In the genomic region with DNA sequence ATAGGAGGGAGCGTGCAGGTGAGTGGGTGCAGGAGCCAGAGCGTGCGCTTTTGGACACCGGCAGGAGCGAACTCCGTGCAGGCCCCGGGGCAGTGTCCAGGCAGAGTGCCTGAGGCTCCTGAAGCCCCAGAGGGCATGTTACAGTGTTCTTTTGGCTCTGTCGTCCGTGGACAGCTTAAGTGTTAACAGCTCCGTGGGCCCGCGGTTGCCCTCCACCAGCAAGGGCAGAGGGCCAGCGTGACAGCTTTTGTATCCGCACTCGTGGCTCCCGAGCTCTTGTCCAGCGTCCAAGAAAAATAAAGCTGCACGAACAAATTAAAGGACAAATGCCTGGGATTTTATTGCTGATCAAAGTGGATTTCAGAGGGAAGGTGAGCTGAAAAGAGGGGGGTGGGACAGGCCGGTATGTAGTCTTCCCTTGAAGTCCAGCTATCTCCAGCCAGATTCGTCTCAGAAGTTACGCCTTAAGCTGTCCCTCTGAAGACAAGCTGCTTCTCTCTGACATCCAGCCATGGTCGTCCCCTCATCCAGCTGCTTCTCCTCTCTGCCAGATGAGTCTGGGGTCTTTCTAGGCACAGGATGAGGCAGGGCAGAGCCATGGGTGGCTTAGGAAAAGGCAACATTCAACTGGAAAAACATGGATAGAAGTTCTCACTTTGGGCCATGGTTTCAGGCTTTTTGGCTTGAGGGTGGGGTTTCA, we compare ENCODE assay signal across 2 cellular contexts.
TF ChIP-seq lines count a peak whose summit lies in the region.

No MANE protein-coding gene starts in this region.

TF ChIP-seq in A549, 52 proteins besides CTCF, POLR2A, EP300 and RAD21:
- TF ChIP-seq SMC3 (IDR thresholded peaks at IDR 0.05) (no peak), EHMT2 (IDR thresholded peaks at IDR 0.05; ENCODE audit: low read depth) (no peak), NR3C1 (IDR thresholded peaks at IDR 0.05) (no peak), FOSL2 (IDR thresholded peaks at IDR 0.05) (no peak), FOSL2 (CRISPR knock-in tag; IDR thresholded peaks at IDR 0.05) (no peak), ZC3H11A (IDR thresholded peaks at IDR 0.05) (no peak), NFE2L2 (conservative IDR thresholded peaks at IDR 0.05; ENCODE audit: low read length) (no peak), ZNF302 (CRISPR knock-in tag; IDR thresholded peaks at IDR 0.05) (no peak), JUN (IDR thresholded peaks at IDR 0.05) (no peak), MYC (IDR thresholded peaks at IDR 0.05; ENCODE audit: borderline replicate concordance, low read length) (no peak), MAFK (IDR thresholded peaks at IDR 0.05; ENCODE audit: partially characterized antibody) (no peak), CEBPB (IDR thresholded peaks at IDR 0.05) (no peak), GATA3 (IDR thresholded peaks at IDR 0.05; ENCODE audit: borderline replicate concordance) (no peak), KDM5A (IDR thresholded peaks at IDR 0.05) (no peak), CBX8 (IDR thresholded peaks at IDR 0.05) (no peak), MAZ (IDR thresholded peaks at IDR 0.05; ENCODE audit: borderline replicate concordance, low read depth, low read length) (no peak)
- TF ChIP-seq, protein P1, sequence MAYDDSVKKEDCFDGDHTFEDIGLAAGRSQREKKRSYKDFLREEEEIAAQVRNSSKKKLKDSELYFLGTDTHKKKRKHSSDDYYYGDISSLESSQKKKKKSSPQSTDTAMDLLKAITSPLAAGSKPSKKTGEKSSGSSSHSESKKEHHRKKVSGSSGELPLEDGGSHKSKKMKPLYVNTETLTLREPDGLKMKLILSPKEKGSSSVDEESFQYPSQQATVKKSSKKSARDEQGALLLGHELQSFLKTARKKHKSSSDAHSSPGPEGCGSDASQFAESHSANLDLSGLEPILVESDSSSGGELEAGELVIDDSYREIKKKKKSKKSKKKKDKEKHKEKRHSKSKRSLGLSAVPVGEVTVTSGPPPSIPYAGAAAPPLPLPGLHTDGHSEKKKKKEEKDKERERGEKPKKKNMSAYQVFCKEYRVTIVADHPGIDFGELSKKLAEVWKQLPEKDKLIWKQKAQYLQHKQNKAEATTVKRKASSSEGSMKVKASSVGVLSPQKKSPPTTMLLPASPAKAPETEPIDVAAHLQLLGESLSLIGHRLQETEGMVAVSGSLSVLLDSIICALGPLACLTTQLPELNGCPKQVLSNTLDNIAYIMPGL (CRISPR knock-in tag; IDR thresholded peaks at IDR 0.05; ENCODE audit: borderline replicate concordance) = no peak
- TF ChIP-seq, protein P2, sequence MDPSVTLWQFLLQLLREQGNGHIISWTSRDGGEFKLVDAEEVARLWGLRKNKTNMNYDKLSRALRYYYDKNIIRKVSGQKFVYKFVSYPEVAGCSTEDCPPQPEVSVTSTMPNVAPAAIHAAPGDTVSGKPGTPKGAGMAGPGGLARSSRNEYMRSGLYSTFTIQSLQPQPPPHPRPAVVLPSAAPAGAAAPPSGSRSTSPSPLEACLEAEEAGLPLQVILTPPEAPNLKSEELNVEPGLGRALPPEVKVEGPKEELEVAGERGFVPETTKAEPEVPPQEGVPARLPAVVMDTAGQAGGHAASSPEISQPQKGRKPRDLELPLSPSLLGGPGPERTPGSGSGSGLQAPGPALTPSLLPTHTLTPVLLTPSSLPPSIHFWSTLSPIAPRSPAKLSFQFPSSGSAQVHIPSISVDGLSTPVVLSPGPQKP (IDR thresholded peaks at IDR 0.05; ENCODE audit: low read depth, low read length) = no peak

TF ChIP-seq in GM12891, 5 proteins besides CTCF, POLR2A, EP300 and RAD21:
- no peak for TF ChIP-seq PAX5 (IDR thresholded peaks at IDR 0.05; ENCODE audit: insufficient read depth, low read length, severe bottlenecking)
- TF ChIP-seq POU2F2 (IDR thresholded peaks at IDR 0.05; ENCODE audit: low read depth, low read length) = no peak
- no peak for TF ChIP-seq SPI1 (IDR thresholded peaks at IDR 0.05; ENCODE audit: low read depth, low read length)
- TF ChIP-seq POLR2AphosphoS5 (IDR thresholded peaks at IDR 0.05; ENCODE audit: low read depth, low read length) = no peak
- TF ChIP-seq TAF1 (IDR thresholded peaks at IDR 0.05; ENCODE audit: low read depth, low read length) = no peak
